In the genomic region with DNA sequence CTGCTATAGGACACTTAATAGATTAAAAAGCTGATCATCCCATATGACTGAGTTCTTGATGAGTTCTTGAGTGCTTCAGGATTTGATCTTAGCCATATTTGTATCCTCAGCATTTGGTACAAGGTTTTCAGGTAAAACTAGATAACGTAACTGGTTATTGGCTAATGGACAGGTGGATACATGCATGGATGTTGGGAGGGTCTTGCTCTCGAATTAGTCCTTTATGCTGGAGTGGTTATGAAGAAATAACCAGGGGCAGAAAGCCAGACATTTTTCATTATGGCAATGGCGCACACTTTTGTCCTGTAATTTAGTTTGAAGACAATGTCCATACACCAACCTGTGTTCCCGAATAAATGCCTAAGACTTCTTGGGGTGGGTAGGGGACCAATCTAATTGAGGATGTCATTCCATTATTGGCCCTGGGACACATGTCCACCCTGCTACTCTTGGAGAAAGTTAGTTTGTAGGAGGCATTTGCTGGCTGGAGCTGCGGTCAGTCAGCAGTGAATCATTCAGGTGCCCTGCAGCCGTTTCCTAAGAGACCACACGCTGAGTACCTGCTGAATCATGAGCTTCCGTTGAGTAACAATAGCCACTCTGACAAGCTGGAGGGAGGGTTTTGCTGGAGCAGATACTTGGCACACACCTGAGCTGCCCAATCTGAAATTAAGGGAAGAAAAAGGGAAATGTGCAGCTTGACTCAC, we compare ENCODE assay signal across 3 cellular contexts.
TF ChIP-seq lines count a peak whose summit lies in the region.

No MANE protein-coding gene starts in this region.

TF ChIP-seq in GM23338, 12 proteins besides CTCF, POLR2A, EP300 and RAD21 (continues in another document):
- TF ChIP-seq ZNF114 (CRISPR knock-in tag; IDR thresholded peaks at IDR 0.05) = no peak
- TF ChIP-seq, protein P1, sequence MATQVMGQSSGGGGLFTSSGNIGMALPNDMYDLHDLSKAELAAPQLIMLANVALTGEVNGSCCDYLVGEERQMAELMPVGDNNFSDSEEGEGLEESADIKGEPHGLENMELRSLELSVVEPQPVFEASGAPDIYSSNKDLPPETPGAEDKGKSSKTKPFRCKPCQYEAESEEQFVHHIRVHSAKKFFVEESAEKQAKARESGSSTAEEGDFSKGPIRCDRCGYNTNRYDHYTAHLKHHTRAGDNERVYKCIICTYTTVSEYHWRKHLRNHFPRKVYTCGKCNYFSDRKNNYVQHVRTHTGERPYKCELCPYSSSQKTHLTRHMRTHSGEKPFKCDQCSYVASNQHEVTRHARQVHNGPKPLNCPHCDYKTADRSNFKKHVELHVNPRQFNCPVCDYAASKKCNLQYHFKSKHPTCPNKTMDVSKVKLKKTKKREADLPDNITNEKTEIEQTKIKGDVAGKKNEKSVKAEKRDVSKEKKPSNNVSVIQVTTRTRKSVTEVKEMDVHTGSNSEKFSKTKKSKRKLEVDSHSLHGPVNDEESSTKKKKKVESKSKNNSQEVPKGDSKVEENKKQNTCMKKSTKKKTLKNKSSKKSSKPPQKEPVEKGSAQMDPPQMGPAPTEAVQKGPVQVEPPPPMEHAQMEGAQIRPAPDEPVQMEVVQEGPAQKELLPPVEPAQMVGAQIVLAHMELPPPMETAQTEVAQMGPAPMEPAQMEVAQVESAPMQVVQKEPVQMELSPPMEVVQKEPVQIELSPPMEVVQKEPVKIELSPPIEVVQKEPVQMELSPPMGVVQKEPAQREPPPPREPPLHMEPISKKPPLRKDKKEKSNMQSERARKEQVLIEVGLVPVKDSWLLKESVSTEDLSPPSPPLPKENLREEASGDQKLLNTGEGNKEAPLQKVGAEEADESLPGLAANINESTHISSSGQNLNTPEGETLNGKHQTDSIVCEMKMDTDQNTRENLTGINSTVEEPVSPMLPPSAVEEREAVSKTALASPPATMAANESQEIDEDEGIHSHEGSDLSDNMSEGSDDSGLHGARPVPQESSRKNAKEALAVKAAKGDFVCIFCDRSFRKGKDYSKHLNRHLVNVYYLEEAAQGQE (IDR thresholded peaks at IDR 0.05; ENCODE audit: unreplicated experiment) = no peak

TF ChIP-seq in K562, 482 proteins besides CTCF, POLR2A, EP300 and RAD21 (continues in another document):
- peak; percentile 55 for TF ChIP-seq CEBPB (tag; IDR thresholded peaks at IDR 0.05)
- TF ChIP-seq ZNF584 (CRISPR knock-in tag; IDR thresholded peaks at IDR 0.05; ENCODE audit: low read depth) = no peak
- TF ChIP-seq, protein P2, sequence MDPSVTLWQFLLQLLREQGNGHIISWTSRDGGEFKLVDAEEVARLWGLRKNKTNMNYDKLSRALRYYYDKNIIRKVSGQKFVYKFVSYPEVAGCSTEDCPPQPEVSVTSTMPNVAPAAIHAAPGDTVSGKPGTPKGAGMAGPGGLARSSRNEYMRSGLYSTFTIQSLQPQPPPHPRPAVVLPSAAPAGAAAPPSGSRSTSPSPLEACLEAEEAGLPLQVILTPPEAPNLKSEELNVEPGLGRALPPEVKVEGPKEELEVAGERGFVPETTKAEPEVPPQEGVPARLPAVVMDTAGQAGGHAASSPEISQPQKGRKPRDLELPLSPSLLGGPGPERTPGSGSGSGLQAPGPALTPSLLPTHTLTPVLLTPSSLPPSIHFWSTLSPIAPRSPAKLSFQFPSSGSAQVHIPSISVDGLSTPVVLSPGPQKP (CRISPR knock-in tag; IDR thresholded peaks at IDR 0.05) = no peak
- no peak for TF ChIP-seq NCOA4 (IDR thresholded peaks at IDR 0.05; ENCODE audit: partially characterized antibody)
- TF ChIP-seq, protein P3, sequence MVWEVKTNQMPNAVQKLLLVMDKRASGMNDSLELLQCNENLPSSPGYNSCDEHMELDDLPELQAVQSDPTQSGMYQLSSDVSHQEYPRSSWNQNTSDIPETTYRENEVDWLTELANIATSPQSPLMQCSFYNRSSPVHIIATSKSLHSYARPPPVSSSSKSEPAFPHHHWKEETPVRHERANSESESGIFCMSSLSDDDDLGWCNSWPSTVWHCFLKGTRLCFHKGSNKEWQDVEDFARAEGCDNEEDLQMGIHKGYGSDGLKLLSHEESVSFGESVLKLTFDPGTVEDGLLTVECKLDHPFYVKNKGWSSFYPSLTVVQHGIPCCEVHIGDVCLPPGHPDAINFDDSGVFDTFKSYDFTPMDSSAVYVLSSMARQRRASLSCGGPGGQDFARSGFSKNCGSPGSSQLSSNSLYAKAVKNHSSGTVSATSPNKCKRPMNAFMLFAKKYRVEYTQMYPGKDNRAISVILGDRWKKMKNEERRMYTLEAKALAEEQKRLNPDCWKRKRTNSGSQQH (CRISPR knock-in tag; IDR thresholded peaks at IDR 0.05) = no peak
- no peak for TF ChIP-seq ZNF780A (CRISPR knock-in tag; IDR thresholded peaks at IDR 0.05)
- TF ChIP-seq FOXM1 (IDR thresholded peaks at IDR 0.05; ENCODE audit: low read depth) = no peak
- TF ChIP-seq FOXM1 (CRISPR knock-in tag; IDR thresholded peaks at IDR 0.05; ENCODE audit: low read depth) = no peak
- TF ChIP-seq JUN (IDR thresholded peaks at IDR 0.05; ENCODE audit: borderline replicate concordance, low read depth, low read length) = 0 out of 2 replicates have a peak, but pooled peaks have one; percentile 39
- no peak for TF ChIP-seq JUN (CRISPR knock-in tag; IDR thresholded peaks at IDR 0.05; ENCODE audit: borderline replicate concordance)
- no peak for TF ChIP-seq ZNF175 (CRISPR knock-in tag; IDR thresholded peaks at IDR 0.05; ENCODE audit: low read depth)
- no peak for TF ChIP-seq HIVEP1 (CRISPR knock-in tag; IDR thresholded peaks at IDR 0.05)
- TF ChIP-seq, protein P4, sequence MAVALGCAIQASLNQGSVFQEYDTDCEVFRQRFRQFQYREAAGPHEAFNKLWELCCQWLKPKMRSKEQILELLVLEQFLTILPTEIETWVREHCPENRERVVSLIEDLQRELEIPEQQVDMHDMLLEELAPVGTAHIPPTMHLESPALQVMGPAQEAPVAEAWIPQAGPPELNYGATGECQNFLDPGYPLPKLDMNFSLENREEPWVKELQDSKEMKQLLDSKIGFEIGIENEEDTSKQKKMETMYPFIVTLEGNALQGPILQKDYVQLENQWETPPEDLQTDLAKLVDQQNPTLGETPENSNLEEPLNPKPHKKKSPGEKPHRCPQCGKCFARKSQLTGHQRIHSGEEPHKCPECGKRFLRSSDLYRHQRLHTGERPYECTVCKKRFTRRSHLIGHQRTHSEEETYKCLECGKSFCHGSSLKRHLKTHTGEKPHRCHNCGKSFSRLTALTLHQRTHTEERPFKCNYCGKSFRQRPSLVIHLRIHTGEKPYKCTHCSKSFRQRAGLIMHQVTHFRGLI (CRISPR knock-in tag; IDR thresholded peaks at IDR 0.05) = no peak
- no peak for TF ChIP-seq CBX5 (IDR thresholded peaks at IDR 0.05; ENCODE audit: borderline replicate concordance, low read depth)
- no peak for TF ChIP-seq DIDO1 (tag; IDR thresholded peaks at IDR 0.05; ENCODE audit: low read depth)
- no peak for TF ChIP-seq ZNF174 (CRISPR knock-in tag; IDR thresholded peaks at IDR 0.05)
- TF ChIP-seq MEIS2 (IDR thresholded peaks at IDR 0.05; ENCODE audit: partially characterized antibody) = peak; percentile 82
- no peak for TF ChIP-seq CHD2 (IDR thresholded peaks at IDR 0.05; ENCODE audit: low read depth, low read length)
- TF ChIP-seq, protein P5, sequence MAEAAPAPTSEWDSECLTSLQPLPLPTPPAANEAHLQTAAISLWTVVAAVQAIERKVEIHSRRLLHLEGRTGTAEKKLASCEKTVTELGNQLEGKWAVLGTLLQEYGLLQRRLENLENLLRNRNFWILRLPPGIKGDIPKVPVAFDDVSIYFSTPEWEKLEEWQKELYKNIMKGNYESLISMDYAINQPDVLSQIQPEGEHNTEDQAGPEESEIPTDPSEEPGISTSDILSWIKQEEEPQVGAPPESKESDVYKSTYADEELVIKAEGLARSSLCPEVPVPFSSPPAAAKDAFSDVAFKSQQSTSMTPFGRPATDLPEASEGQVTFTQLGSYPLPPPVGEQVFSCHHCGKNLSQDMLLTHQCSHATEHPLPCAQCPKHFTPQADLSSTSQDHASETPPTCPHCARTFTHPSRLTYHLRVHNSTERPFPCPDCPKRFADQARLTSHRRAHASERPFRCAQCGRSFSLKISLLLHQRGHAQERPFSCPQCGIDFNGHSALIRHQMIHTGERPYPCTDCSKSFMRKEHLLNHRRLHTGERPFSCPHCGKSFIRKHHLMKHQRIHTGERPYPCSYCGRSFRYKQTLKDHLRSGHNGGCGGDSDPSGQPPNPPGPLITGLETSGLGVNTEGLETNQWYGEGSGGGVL (CRISPR knock-in tag; IDR thresholded peaks at IDR 0.05) = no peak
- TF ChIP-seq CCAR2 (IDR thresholded peaks at IDR 0.05; ENCODE audit: low read depth, low read length) = no peak

TF ChIP-seq in HepG2, 621 proteins besides CTCF, POLR2A, EP300 and RAD21 (continues in another document):
- TF ChIP-seq PHB2 (IDR thresholded peaks at IDR 0.05; ENCODE audit: partially characterized antibody) = no peak
- TF ChIP-seq CHD2 (IDR thresholded peaks at IDR 0.05; ENCODE audit: low read depth, low read length) = no peak
- TF ChIP-seq MAFK (conservative IDR thresholded peaks at IDR 0.05 in 1 of 2, IDR thresholded peaks at IDR 0.05 in 1 of 2; ENCODE audit: low read length in 2 of 2) = 0 out of 4 replicates have a peak, but pooled peaks of 1 of the 2 experiments have one; percentile 37
- no peak for TF ChIP-seq ZBTB7B (CRISPR knock-in tag; IDR thresholded peaks at IDR 0.05)
- TF ChIP-seq U2AF1 (optimal IDR thresholded peaks at IDR 0.05; ENCODE audit: low read depth, low read length) = no peak
- no peak for TF ChIP-seq ARNT (IDR thresholded peaks at IDR 0.05)
- TF ChIP-seq, protein P6, sequence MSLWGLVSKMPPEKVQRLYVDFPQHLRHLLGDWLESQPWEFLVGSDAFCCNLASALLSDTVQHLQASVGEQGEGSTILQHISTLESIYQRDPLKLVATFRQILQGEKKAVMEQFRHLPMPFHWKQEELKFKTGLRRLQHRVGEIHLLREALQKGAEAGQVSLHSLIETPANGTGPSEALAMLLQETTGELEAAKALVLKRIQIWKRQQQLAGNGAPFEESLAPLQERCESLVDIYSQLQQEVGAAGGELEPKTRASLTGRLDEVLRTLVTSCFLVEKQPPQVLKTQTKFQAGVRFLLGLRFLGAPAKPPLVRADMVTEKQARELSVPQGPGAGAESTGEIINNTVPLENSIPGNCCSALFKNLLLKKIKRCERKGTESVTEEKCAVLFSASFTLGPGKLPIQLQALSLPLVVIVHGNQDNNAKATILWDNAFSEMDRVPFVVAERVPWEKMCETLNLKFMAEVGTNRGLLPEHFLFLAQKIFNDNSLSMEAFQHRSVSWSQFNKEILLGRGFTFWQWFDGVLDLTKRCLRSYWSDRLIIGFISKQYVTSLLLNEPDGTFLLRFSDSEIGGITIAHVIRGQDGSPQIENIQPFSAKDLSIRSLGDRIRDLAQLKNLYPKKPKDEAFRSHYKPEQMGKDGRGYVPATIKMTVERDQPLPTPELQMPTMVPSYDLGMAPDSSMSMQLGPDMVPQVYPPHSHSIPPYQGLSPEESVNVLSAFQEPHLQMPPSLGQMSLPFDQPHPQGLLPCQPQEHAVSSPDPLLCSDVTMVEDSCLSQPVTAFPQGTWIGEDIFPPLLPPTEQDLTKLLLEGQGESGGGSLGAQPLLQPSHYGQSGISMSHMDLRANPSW (CRISPR knock-in tag; IDR thresholded peaks at IDR 0.05; ENCODE audit: borderline replicate concordance) = no peak
- no peak for TF ChIP-seq KDM4B (CRISPR knock-in tag; IDR thresholded peaks at IDR 0.05)
- peak; percentile 30; the same call in 1 of the 2 replicates for TF ChIP-seq MAFF (IDR thresholded peaks at IDR 0.05; ENCODE audit: low read depth, low read length)
- peak; percentile 43; the same call in 1 of the 2 replicates for TF ChIP-seq NFE2 (CRISPR knock-in tag; IDR thresholded peaks at IDR 0.05)
- 0 out of 2 replicates have a peak, but pooled peaks have one; percentile 10 for TF ChIP-seq CEBPG (CRISPR knock-in tag; IDR thresholded peaks at IDR 0.05)
- TF ChIP-seq ZMYM2 (CRISPR knock-in tag; IDR thresholded peaks at IDR 0.05) = no peak
- TF ChIP-seq ZNF841 (CRISPR knock-in tag; IDR thresholded peaks at IDR 0.05; ENCODE audit: borderline replicate concordance) = no peak
- no peak for TF ChIP-seq HMG20B (CRISPR knock-in tag; conservative IDR thresholded peaks at IDR 0.05)
- TF ChIP-seq ZNF44 (CRISPR knock-in tag; IDR thresholded peaks at IDR 0.05) = no peak
- TF ChIP-seq ZNF768 (CRISPR knock-in tag; IDR thresholded peaks at IDR 0.05) = no peak
- peak; percentile 35; the same call in 1 of the 2 replicates for TF ChIP-seq NFE2L2 (IDR thresholded peaks at IDR 0.05; ENCODE audit: low read length)
- no peak for TF ChIP-seq ZIK1 (CRISPR knock-in tag; IDR thresholded peaks at IDR 0.05; ENCODE audit: borderline replicate concordance, low read depth)
- TF ChIP-seq ZNF468 (CRISPR knock-in tag; IDR thresholded peaks at IDR 0.05) = no peak
- TF ChIP-seq AHR (CRISPR knock-in tag; IDR thresholded peaks at IDR 0.05) = no peak
- 0 out of 2 replicates have a peak, but pooled peaks have one; percentile 29 for TF ChIP-seq HMG20A (CRISPR knock-in tag; IDR thresholded peaks at IDR 0.05; ENCODE audit: borderline replicate concordance)
- TF ChIP-seq, protein P7, sequence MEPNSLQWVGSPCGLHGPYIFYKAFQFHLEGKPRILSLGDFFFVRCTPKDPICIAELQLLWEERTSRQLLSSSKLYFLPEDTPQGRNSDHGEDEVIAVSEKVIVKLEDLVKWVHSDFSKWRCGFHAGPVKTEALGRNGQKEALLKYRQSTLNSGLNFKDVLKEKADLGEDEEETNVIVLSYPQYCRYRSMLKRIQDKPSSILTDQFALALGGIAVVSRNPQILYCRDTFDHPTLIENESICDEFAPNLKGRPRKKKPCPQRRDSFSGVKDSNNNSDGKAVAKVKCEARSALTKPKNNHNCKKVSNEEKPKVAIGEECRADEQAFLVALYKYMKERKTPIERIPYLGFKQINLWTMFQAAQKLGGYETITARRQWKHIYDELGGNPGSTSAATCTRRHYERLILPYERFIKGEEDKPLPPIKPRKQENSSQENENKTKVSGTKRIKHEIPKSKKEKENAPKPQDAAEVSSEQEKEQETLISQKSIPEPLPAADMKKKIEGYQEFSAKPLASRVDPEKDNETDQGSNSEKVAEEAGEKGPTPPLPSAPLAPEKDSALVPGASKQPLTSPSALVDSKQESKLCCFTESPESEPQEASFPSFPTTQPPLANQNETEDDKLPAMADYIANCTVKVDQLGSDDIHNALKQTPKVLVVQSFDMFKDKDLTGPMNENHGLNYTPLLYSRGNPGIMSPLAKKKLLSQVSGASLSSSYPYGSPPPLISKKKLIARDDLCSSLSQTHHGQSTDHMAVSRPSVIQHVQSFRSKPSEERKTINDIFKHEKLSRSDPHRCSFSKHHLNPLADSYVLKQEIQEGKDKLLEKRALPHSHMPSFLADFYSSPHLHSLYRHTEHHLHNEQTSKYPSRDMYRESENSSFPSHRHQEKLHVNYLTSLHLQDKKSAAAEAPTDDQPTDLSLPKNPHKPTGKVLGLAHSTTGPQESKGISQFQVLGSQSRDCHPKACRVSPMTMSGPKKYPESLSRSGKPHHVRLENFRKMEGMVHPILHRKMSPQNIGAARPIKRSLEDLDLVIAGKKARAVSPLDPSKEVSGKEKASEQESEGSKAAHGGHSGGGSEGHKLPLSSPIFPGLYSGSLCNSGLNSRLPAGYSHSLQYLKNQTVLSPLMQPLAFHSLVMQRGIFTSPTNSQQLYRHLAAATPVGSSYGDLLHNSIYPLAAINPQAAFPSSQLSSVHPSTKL (CRISPR knock-in tag; IDR thresholded peaks at IDR 0.05) = 0 out of 2 replicates have a peak, but pooled peaks have one; percentile 16
- no peak for TF ChIP-seq SCMH1 (CRISPR knock-in tag; IDR thresholded peaks at IDR 0.05; ENCODE audit: borderline replicate concordance)
- TF ChIP-seq ELF4 (CRISPR knock-in tag; IDR thresholded peaks at IDR 0.05; ENCODE audit: borderline replicate concordance) = no peak
- no peak for TF ChIP-seq ZBTB3 (CRISPR knock-in tag; IDR thresholded peaks at IDR 0.05; ENCODE audit: borderline replicate concordance, low read depth)
- no peak for TF ChIP-seq KAT8 (CRISPR knock-in tag; IDR thresholded peaks at IDR 0.05)
- peak; percentile 33; the same call in 1 of the 2 replicates for TF ChIP-seq SOX5 (CRISPR knock-in tag; IDR thresholded peaks at IDR 0.05; ENCODE audit: borderline replicate concordance)
- no peak for TF ChIP-seq ZNF143 (CRISPR knock-in tag; IDR thresholded peaks at IDR 0.05)
- TF ChIP-seq SAP130 (CRISPR knock-in tag; IDR thresholded peaks at IDR 0.05; ENCODE audit: low read depth) = peak; percentile 36; the same call in 1 of the 2 replicates
- peak; percentile 91 for TF ChIP-seq FOSL2 (CRISPR knock-in tag; IDR thresholded peaks at IDR 0.05)
- TF ChIP-seq ATRX (CRISPR knock-in tag; IDR thresholded peaks at IDR 0.05; ENCODE audit: borderline replicate concordance) = no peak
- no peak for TF ChIP-seq ZNF225 (CRISPR knock-in tag; IDR thresholded peaks at IDR 0.05)
